ENCODE assay signal across 1 cellular context in the genomic region with DNA sequence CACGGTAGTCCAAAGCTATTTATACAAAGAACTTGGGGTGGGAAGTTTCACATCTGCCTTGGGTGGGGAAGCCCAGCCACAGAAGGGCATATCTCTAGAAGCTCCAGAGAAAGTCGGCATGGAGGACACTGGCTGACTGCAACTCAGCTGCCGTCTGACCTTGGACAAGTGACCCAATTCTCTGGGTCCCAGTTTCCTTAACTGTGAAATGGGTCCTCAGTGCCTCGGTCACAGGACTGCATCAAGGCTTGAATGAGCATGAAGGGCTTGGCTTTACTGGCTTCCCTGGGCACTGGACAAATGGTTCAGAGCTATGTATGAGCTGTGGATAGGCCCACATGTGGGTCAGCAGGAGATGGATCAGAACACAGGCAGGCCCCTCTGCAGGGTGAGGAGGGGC.
TF ChIP-seq lines count a peak whose summit lies in the region.

No MANE protein-coding gene starts in this region.

TF ChIP-seq in GM12878, 131 proteins besides CTCF, POLR2A, EP300 and RAD21:
- TF ChIP-seq, protein P1, sequence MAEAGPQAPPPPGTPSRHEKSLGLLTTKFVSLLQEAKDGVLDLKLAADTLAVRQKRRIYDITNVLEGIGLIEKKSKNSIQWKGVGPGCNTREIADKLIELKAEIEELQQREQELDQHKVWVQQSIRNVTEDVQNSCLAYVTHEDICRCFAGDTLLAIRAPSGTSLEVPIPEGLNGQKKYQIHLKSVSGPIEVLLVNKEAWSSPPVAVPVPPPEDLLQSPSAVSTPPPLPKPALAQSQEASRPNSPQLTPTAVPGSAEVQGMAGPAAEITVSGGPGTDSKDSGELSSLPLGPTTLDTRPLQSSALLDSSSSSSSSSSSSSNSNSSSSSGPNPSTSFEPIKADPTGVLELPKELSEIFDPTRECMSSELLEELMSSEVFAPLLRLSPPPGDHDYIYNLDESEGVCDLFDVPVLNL (IDR thresholded peaks at IDR 0.05; ENCODE audit: low read depth, low read length) = no peak
- no peak for TF ChIP-seq WRNIP1 (IDR thresholded peaks at IDR 0.05; ENCODE audit: borderline replicate concordance, low read depth, low read length)
- no peak for TF ChIP-seq MTA3 (IDR thresholded peaks at IDR 0.05; ENCODE audit: borderline replicate concordance, low read length)
- no peak for TF ChIP-seq HDAC6 (IDR thresholded peaks at IDR 0.05; ENCODE audit: unreplicated experiment)
- TF ChIP-seq, protein P2, sequence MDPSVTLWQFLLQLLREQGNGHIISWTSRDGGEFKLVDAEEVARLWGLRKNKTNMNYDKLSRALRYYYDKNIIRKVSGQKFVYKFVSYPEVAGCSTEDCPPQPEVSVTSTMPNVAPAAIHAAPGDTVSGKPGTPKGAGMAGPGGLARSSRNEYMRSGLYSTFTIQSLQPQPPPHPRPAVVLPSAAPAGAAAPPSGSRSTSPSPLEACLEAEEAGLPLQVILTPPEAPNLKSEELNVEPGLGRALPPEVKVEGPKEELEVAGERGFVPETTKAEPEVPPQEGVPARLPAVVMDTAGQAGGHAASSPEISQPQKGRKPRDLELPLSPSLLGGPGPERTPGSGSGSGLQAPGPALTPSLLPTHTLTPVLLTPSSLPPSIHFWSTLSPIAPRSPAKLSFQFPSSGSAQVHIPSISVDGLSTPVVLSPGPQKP (IDR thresholded peaks at IDR 0.05; ENCODE audit: low read depth, low read length) = no peak
- no peak for TF ChIP-seq SUPT20H (IDR thresholded peaks at IDR 0.05; ENCODE audit: borderline replicate concordance, control insufficient read depth, low read depth, low read length)
- TF ChIP-seq, protein P3, sequence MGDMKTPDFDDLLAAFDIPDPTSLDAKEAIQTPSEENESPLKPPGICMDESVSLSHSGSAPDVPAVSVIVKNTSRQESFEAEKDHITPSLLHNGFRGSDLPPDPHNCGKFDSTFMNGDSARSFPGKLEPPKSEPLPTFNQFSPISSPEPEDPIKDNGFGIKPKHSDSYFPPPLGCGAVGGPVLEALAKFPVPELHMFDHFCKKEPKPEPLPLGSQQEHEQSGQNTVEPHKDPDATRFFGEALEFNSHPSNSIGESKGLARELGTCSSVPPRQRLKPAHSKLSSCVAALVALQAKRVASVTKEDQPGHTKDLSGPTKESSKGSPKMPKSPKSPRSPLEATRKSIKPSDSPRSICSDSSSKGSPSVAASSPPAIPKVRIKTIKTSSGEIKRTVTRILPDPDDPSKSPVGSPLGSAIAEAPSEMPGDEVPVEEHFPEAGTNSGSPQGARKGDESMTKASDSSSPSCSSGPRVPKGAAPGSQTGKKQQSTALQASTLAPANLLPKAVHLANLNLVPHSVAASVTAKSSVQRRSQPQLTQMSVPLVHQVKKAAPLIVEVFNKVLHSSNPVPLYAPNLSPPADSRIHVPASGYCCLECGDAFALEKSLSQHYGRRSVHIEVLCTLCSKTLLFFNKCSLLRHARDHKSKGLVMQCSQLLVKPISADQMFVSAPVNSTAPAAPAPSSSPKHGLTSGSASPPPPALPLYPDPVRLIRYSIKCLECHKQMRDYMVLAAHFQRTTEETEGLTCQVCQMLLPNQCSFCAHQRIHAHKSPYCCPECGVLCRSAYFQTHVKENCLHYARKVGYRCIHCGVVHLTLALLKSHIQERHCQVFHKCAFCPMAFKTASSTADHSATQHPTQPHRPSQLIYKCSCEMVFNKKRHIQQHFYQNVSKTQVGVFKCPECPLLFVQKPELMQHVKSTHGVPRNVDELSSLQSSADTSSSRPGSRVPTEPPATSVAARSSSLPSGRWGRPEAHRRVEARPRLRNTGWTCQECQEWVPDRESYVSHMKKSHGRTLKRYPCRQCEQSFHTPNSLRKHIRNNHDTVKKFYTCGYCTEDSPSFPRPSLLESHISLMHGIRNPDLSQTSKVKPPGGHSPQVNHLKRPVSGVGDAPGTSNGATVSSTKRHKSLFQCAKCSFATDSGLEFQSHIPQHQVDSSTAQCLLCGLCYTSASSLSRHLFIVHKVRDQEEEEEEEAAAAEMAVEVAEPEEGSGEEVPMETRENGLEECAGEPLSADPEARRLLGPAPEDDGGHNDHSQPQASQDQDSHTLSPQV (IDR thresholded peaks at IDR 0.05) = 0 out of 2 replicates have a peak, but pooled peaks have one; percentile 6
- TF ChIP-seq ZNF24 (IDR thresholded peaks at IDR 0.05) = no peak
- TF ChIP-seq PML (IDR thresholded peaks at IDR 0.05; ENCODE audit: low read length) = no peak
- TF ChIP-seq, protein P4, sequence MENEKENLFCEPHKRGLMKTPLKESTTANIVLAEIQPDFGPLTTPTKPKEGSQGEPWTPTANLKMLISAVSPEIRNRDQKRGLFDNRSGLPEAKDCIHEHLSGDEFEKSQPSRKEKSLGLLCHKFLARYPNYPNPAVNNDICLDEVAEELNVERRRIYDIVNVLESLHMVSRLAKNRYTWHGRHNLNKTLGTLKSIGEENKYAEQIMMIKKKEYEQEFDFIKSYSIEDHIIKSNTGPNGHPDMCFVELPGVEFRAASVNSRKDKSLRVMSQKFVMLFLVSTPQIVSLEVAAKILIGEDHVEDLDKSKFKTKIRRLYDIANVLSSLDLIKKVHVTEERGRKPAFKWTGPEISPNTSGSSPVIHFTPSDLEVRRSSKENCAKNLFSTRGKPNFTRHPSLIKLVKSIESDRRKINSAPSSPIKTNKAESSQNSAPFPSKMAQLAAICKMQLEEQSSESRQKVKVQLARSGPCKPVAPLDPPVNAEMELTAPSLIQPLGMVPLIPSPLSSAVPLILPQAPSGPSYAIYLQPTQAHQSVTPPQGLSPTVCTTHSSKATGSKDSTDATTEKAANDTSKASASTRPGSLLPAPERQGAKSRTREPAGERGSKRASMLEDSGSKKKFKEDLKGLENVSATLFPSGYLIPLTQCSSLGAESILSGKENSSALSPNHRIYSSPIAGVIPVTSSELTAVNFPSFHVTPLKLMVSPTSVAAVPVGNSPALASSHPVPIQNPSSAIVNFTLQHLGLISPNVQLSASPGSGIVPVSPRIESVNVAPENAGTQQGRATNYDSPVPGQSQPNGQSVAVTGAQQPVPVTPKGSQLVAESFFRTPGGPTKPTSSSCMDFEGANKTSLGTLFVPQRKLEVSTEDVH (IDR thresholded peaks at IDR 0.05; ENCODE audit: low read depth, partially characterized antibody) = no peak
- TF ChIP-seq ESRRA (IDR thresholded peaks at IDR 0.05; ENCODE audit: low read length) = peak; percentile 90; the same call in 1 of the 2 replicates
- TF ChIP-seq SIN3A (IDR thresholded peaks at IDR 0.05; ENCODE audit: low read depth, low read length) = no peak
- no peak for TF ChIP-seq GABPA (IDR thresholded peaks at IDR 0.05; ENCODE audit: low read depth)
- TF ChIP-seq SMAD5 (IDR thresholded peaks at IDR 0.05; ENCODE audit: low read depth) = no peak
- TF ChIP-seq, protein P5, sequence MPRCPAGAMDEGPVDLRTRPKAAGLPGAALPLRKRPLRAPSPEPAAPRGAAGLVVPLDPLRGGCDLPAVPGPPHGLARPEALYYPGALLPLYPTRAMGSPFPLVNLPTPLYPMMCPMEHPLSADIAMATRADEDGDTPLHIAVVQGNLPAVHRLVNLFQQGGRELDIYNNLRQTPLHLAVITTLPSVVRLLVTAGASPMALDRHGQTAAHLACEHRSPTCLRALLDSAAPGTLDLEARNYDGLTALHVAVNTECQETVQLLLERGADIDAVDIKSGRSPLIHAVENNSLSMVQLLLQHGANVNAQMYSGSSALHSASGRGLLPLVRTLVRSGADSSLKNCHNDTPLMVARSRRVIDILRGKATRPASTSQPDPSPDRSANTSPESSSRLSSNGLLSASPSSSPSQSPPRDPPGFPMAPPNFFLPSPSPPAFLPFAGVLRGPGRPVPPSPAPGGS (IDR thresholded peaks at IDR 0.05; ENCODE audit: borderline replicate concordance, insufficient read depth, low read depth, low read length, poor library complexity, severe bottlenecking) = no peak
- TF ChIP-seq MYC (IDR thresholded peaks at IDR 0.05; ENCODE audit: insufficient read depth, insufficient read length, insufficient replicate concordance, low read length, severe bottlenecking) = no peak
- TF ChIP-seq, protein P6, sequence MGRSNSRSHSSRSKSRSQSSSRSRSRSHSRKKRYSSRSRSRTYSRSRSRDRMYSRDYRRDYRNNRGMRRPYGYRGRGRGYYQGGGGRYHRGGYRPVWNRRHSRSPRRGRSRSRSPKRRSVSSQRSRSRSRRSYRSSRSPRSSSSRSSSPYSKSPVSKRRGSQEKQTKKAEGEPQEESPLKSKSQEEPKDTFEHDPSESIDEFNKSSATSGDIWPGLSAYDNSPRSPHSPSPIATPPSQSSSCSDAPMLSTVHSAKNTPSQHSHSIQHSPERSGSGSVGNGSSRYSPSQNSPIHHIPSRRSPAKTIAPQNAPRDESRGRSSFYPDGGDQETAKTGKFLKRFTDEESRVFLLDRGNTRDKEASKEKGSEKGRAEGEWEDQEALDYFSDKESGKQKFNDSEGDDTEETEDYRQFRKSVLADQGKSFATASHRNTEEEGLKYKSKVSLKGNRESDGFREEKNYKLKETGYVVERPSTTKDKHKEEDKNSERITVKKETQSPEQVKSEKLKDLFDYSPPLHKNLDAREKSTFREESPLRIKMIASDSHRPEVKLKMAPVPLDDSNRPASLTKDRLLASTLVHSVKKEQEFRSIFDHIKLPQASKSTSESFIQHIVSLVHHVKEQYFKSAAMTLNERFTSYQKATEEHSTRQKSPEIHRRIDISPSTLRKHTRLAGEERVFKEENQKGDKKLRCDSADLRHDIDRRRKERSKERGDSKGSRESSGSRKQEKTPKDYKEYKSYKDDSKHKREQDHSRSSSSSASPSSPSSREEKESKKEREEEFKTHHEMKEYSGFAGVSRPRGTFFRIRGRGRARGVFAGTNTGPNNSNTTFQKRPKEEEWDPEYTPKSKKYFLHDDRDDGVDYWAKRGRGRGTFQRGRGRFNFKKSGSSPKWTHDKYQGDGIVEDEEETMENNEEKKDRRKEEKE (IDR thresholded peaks at IDR 0.05) = no peak
- TF ChIP-seq IKZF1 (conservative IDR thresholded peaks at IDR 0.05) = 0 out of 2 replicates have a peak, but pooled peaks have one; percentile 7
- peak; percentile 9; the same call in 1 of the 2 replicates for TF ChIP-seq EED (IDR thresholded peaks at IDR 0.05; ENCODE audit: low read depth)
- TF ChIP-seq TCF7 (IDR thresholded peaks at IDR 0.05; ENCODE audit: borderline replicate concordance) = no peak
- no peak for TF ChIP-seq CBX5 (IDR thresholded peaks at IDR 0.05; ENCODE audit: low read depth)
- TF ChIP-seq, protein P7, sequence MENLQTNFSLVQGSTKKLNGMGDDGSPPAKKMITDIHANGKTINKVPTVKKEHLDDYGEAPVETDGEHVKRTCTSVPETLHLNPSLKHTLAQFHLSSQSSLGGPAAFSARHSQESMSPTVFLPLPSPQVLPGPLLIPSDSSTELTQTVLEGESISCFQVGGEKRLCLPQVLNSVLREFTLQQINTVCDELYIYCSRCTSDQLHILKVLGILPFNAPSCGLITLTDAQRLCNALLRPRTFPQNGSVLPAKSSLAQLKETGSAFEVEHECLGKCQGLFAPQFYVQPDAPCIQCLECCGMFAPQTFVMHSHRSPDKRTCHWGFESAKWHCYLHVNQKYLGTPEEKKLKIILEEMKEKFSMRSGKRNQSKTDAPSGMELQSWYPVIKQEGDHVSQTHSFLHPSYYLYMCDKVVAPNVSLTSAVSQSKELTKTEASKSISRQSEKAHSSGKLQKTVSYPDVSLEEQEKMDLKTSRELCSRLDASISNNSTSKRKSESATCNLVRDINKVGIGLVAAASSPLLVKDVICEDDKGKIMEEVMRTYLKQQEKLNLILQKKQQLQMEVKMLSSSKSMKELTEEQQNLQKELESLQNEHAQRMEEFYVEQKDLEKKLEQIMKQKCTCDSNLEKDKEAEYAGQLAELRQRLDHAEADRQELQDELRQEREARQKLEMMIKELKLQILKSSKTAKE (IDR thresholded peaks at IDR 0.05; ENCODE audit: low read depth, poor library complexity, severe bottlenecking) = no peak
- TF ChIP-seq, protein P8, sequence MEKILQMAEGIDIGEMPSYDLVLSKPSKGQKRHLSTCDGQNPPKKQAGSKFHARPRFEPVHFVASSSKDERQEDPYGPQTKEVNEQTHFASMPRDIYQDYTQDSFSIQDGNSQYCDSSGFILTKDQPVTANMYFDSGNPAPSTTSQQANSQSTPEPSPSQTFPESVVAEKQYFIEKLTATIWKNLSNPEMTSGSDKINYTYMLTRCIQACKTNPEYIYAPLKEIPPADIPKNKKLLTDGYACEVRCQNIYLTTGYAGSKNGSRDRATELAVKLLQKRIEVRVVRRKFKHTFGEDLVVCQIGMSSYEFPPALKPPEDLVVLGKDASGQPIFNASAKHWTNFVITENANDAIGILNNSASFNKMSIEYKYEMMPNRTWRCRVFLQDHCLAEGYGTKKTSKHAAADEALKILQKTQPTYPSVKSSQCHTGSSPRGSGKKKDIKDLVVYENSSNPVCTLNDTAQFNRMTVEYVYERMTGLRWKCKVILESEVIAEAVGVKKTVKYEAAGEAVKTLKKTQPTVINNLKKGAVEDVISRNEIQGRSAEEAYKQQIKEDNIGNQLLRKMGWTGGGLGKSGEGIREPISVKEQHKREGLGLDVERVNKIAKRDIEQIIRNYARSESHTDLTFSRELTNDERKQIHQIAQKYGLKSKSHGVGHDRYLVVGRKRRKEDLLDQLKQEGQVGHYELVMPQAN (conservative IDR thresholded peaks at IDR 0.05) = no peak
- TF ChIP-seq RELA (IDR thresholded peaks at IDR 0.05; ENCODE audit: borderline replicate concordance, partially characterized antibody) = no peak
- TF ChIP-seq YBX1 (IDR thresholded peaks at IDR 0.05) = no peak
- TF ChIP-seq, protein P9, sequence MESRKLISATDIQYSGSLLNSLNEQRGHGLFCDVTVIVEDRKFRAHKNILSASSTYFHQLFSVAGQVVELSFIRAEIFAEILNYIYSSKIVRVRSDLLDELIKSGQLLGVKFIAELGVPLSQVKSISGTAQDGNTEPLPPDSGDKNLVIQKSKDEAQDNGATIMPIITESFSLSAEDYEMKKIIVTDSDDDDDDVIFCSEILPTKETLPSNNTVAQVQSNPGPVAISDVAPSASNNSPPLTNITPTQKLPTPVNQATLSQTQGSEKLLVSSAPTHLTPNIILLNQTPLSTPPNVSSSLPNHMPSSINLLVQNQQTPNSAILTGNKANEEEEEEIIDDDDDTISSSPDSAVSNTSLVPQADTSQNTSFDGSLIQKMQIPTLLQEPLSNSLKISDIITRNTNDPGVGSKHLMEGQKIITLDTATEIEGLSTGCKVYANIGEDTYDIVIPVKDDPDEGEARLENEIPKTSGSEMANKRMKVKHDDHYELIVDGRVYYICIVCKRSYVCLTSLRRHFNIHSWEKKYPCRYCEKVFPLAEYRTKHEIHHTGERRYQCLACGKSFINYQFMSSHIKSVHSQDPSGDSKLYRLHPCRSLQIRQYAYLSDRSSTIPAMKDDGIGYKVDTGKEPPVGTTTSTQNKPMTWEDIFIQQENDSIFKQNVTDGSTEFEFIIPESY (IDR thresholded peaks at IDR 0.05) = no peak
- no peak for TF ChIP-seq BCL11A (IDR thresholded peaks at IDR 0.05; ENCODE audit: low read depth, low read length)
- TF ChIP-seq KAT2A (conservative IDR thresholded peaks at IDR 0.05; ENCODE audit: control insufficient read depth, low read depth, low read length) = no peak
- no peak for TF ChIP-seq ZNF274 (IDR thresholded peaks at IDR 0.05; ENCODE audit: insufficient read depth, insufficient read length)
- no peak for TF ChIP-seq RBBP5 (conservative IDR thresholded peaks at IDR 0.05)
- TF ChIP-seq KDM1A (IDR thresholded peaks at IDR 0.05; ENCODE audit: borderline replicate concordance) = no peak
- TF ChIP-seq SMARCA5 (IDR thresholded peaks at IDR 0.05) = peak; percentile 54; the same call in 1 of the 2 replicates
- TF ChIP-seq RUNX3 (IDR thresholded peaks at IDR 0.05; ENCODE audit: low read length) = no peak
- TF ChIP-seq IKZF2 (IDR thresholded peaks at IDR 0.05) = peak in 1 of 2 experiments; percentile 25; a peak in 2 of 4 replicates
- TF ChIP-seq TAF1 (IDR thresholded peaks at IDR 0.05; ENCODE audit: borderline replicate concordance, low read depth, low read length) = no peak
- no peak for TF ChIP-seq STAT1 (conservative IDR thresholded peaks at IDR 0.05)
- no peak for TF ChIP-seq PAX8 (IDR thresholded peaks at IDR 0.05)
